10 cellular contexts compared by ENCODE assay signal in the genomic region with DNA sequence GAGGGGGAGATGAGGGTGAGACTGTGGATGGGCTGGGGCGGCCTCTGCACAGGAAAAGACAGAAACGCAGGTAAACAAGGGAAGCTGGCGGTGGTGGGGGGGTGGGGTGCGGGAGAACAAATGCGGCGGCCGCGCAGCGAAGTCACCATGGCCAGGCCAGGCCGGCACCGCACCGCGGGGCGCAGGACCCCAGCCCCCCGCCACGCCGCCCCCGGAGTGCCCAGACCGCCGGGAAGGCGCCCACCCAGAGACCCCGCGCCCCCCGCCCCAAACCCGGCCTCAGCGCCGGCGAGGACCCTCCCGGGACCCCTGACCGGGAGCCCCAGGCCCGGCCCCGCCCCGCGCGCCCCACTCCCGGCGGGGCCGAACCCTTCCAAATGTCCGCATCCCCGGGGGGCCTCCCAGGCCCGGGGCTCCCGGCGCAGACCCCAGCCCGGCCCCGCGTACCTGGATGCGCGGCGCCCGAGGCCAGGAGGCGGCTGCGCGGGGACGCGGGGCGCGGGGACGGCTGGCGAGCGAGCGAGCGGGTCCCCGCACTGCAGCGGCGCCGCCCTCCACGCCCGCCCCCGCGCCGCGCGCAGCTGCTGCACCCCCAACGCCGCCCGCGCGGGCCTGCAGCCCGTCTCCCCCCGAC.
DNase-seq lines count a peak whose midpoint lies in the region; ATAC-seq lines count a peak whose summit lies in the region.
"Had no signal": no experiment of that assay in that cellular context is flagged by ENCODE, and none has a peak within 500 bp of the region (broad histone marks: within the 10 kb centered on the region; RNA-seq: fewer than 3 reads in every experiment).

No MANE protein-coding gene starts in this region.

- H3K27ac ChIP-seq in iPS-18a (ENCODE audit: low read length) (no peak overlapping the region), skin epidermis (peak overlapping the region in 13 of 21 experiments; percentile 1 to 89 (median 56))
- H3K27ac ChIP-seq: 22Rv1 had no signal

- H3K4me1 ChIP-seq in iPS-18a (ENCODE audit: control insufficient read depth, low read depth, low read length) = peaks cover 2% of the 10 kb centered on the region

- H3K4me3 ChIP-seq in iPS-18a (ENCODE audit: low read length) (peak overlapping the region; percentile 27), skin epidermis (peak overlapping the region; percentile 7 to 56 (median 31))

- no peak overlapping the region for H3K4me3 Mint-ChIP-seq in activated naive CD4-positive, alpha-beta T cell treated with anti-CD3 and anti-CD28 coated beads, Interleukin-2, amount 10 ng/mL, durations not matched to agents 7 days and 5 days

- H3K4me1 Mint-ChIP-seq in activated naive CD4-positive, alpha-beta T cell treated with anti-CD3 and anti-CD28 coated beads, Interleukin-2, amount 10 ng/mL, durations not matched to agents 7 days and 5 days = peaks cover 10% of the 10 kb centered on the region

- H3K36me3 Mint-ChIP-seq in activated naive CD4-positive, alpha-beta T cell treated with anti-CD3 and anti-CD28 coated beads, Interleukin-2, amount 10 ng/mL, durations not matched to agents 7 days and 5 days = peaks cover 16% of the 10 kb centered on the region

- H3K9ac ChIP-seq in iPS-18a (ENCODE audit: low read length) = no peak overlapping the region

- peaks cover 3% of the 10 kb centered on the region for H3K36me3 ChIP-seq in iPS-18a (ENCODE audit: control insufficient read depth, low read depth, low read length)

- CTCF ChIA-PET in activated naive CD4-positive, alpha-beta T cell treated with anti-CD3 and anti-CD28 coated beads, Interleukin-2, amount 10 ng/mL, durations not matched to agents 7 days and 5 days (lab: Charles Lee) = no interaction called here

- no peaks in the 10 kb centered on the region for H3K9me3 Mint-ChIP-seq in activated naive CD4-positive, alpha-beta T cell treated with anti-CD3 and anti-CD28 coated beads, Interleukin-2, amount 10 ng/mL, durations not matched to agents 7 days and 5 days

- no peak overlapping the region for H3K27ac Mint-ChIP-seq in activated naive CD4-positive, alpha-beta T cell treated with anti-CD3 and anti-CD28 coated beads, Interleukin-2, amount 10 ng/mL, durations not matched to agents 7 days and 5 days

- ATAC-seq in HG03139 (IDR thresholded peaks at IDR 0.05; ENCODE audit: unreplicated experiment) (no peak), GM19397 (IDR thresholded peaks at IDR 0.05; ENCODE audit: unreplicated experiment) (no peak)

- H3K9me3 ChIP-seq in iPS-18a (ENCODE audit: control insufficient read depth, low read depth, low read length) = no peaks in the 10 kb centered on the region

- peaks cover 18% of the 10 kb centered on the region for H3K27me3 Mint-ChIP-seq in activated naive CD4-positive, alpha-beta T cell treated with anti-CD3 and anti-CD28 coated beads, Interleukin-2, amount 10 ng/mL, durations not matched to agents 7 days and 5 days

- DNase-seq in DMS 273 (lab: John Stamatoyannopoulos, UW; ENCODE audit: unreplicated experiment) = peak; percentile 55
- no peak for DNase-seq in DMS 273 treated with DMSO at 0.1 percent for 48 hours (lab: John Stamatoyannopoulos, UW)
- DNase-seq in activated naive CD4-positive, alpha-beta T cell treated with anti-CD3 and anti-CD28 coated beads, Interleukin-2, amount 10 ng/mL, durations not matched to agents 7 days and 5 days = peak; percentile 28
- no peak for DNase-seq in medulla oblongata (ENCODE audit: extremely low spot score)
- DNase-seq: NCI-H510A had no signal

- H3K27me3 ChIP-seq in iPS-18a (ENCODE audit: control insufficient read depth, insufficient read depth, low read length) = no peaks in the 10 kb centered on the region

Comparison
In these comparisons a context has a peak if more than half of its experiments do, and no peak if none do; other contexts are left out.
1. DNase-seq: peak in DMS 273 (single experiment) and activated naive CD4-positive, alpha-beta T cell treated with anti-CD3 and anti-CD28 coated beads, Interleukin-2, amount 10 ng/mL, durations not matched to agents 7 days and 5 days (single experiment); none in DMS 273 treated with DMSO at 0.1 percent for 48 hours (single experiment) and medulla oblongata (single experiment).